ENCODE assay signal across 10 cellular contexts in the genomic region with DNA sequence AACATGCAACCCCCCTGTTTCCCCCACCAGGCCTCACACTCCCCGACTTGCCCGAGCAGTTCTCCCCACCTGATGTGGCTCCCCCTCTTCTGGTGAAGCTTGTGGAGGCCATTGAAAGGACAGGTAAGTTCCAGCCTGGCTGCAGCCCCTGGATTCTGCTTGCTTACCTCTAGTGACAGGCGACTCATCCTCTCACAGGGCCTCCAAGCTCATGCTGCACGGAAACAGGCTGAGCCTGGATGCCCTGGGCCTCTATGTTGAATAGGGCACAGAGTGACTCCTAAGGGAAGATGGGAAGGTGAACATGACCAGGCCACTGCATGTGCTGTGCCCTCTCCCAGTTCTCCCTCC. TPM values are rescaled to one million over a fixed set of nuclear protein-coding genes. Genes with fewer than 3 reads are reported as not detected.
DNase-seq lines count a peak whose midpoint lies in the region; ATAC-seq and TF ChIP-seq lines count a peak whose summit lies in the region.
"Had no signal": no experiment of that assay in that cellular context is flagged by ENCODE, and none has a peak within 500 bp of the region (broad histone marks: within the 10 kb centered on the region; RNA-seq: fewer than 3 reads in every experiment).

No MANE protein-coding gene starts in this region.

- TF ChIP-seq CTCF in fibroblast of mammary gland (conservative IDR thresholded peaks at IDR 0.05; ENCODE audit: control insufficient read depth, insufficient read depth, low read depth, low read length), result no peak

- H3K27ac ChIP-seq in subcutaneous abdominal adipose tissue (ENCODE audit: low read depth, low read length), result peak overlapping the region; percentile 23

- no peaks in the 10 kb centered on the region for H3K27me3 Mint-ChIP-seq in activated CD4-positive, alpha-beta T cell treated with anti-CD3 and anti-CD28 coated beads, Interleukin-2, amount 10 ng/mL, durations not matched to agents 24 days and 14 days
- no peaks in the 10 kb centered on the region for H3K27me3 Mint-ChIP-seq in T-cell

- DNase-seq in activated CD4-positive, alpha-beta T cell treated with anti-CD3 and anti-CD28 coated beads, Interleukin-2, amount 10 ng/mL, durations not matched to agents 24 days and 14 days, result no peak
- no peak for DNase-seq in activated CD4-positive, alpha-beta T cell treated with anti-CD3 and anti-CD28 coated beads for 1 hour
- DNase-seq in T-cell (no peak), fibroblast of mammary gland (ENCODE audit: low read depth) (peak; percentile 7), NCI-H82 treated with DMSO at 0.1 percent for 48 hours (lab: John Stamatoyannopoulos, UW; ENCODE audit: unreplicated experiment) (no peak)
- no peak for DNase-seq in stimulated activated naive CD4-positive, alpha-beta T cell (lab: John Stamatoyannopoulos, UW)
- DNase-seq: foreskin melanocyte, NCI-H526 treated with DMSO at 0.1 percent for 48 hours had no signal

- peaks cover 11% of the 10 kb centered on the region for H3K36me3 Mint-ChIP-seq in activated CD4-positive, alpha-beta T cell treated with anti-CD3 and anti-CD28 coated beads, Interleukin-2, amount 10 ng/mL, durations not matched to agents 24 days and 14 days (ENCODE audit: low read depth)
- H3K36me3 Mint-ChIP-seq in T-cell, result peaks cover 6% of the 10 kb centered on the region

- POLR2A ChIA-PET in T-cell (lab: Charles Lee), result no interaction called here

- H3K27me3 ChIP-seq in subcutaneous abdominal adipose tissue (ENCODE audit: control insufficient read depth in 5 of 5, insufficient read depth in 4 of 5, low read length in 5 of 5), result no peaks in the 10 kb centered on the region

- peaks cover 0 to 23% (median 19%) of the 10 kb centered on the region in 5 donors for H3K36me3 ChIP-seq in subcutaneous abdominal adipose tissue (ENCODE audit: control insufficient read depth in 5 of 5, insufficient read depth in 5 of 5, low read length in 5 of 5)

- H3K9me3 Mint-ChIP-seq in activated CD4-positive, alpha-beta T cell treated with anti-CD3 and anti-CD28 coated beads, Interleukin-2, amount 10 ng/mL, durations not matched to agents 24 days and 14 days, result no peaks in the 10 kb centered on the region
- no peaks in the 10 kb centered on the region for H3K9me3 Mint-ChIP-seq in T-cell

- H3K27ac Mint-ChIP-seq in activated CD4-positive, alpha-beta T cell treated with anti-CD3 and anti-CD28 coated beads, Interleukin-2, amount 10 ng/mL, durations not matched to agents 24 days and 14 days, result peak overlapping the region; percentile 57
- H3K27ac Mint-ChIP-seq in T-cell, result peak overlapping the region; percentile 39 to 81

- peaks cover 6% of the 10 kb centered on the region for H3K4me1 Mint-ChIP-seq in activated CD4-positive, alpha-beta T cell treated with anti-CD3 and anti-CD28 coated beads, Interleukin-2, amount 10 ng/mL, durations not matched to agents 24 days and 14 days
- peaks cover 13 to 17% (median 16%) of the 10 kb centered on the region in 3 donors for H3K4me1 Mint-ChIP-seq in T-cell

- peaks cover 8 to 33% (median 28%) of the 10 kb centered on the region in 5 donors for H3K4me1 ChIP-seq in subcutaneous abdominal adipose tissue (ENCODE audit: control insufficient read depth in 5 of 5, insufficient read depth in 5 of 5, low read length in 5 of 5)

- ATAC-seq in T-cell (replicated peaks in 1 of 4), result no peak
- no peak for ATAC-seq in GM18861 (IDR thresholded peaks at IDR 0.05; ENCODE audit: unreplicated experiment)

- H3K4me3 ChIP-seq in fibroblast of mammary gland (ENCODE audit: control insufficient read depth, low read depth, low read length), result no peak overlapping the region
- peak overlapping the region in 2 of 5 donors; percentile 50 to 55 for H3K4me3 ChIP-seq in subcutaneous abdominal adipose tissue (ENCODE audit: low read depth in 1 of 5, low read length in 5 of 5)

- peak overlapping the region; percentile 68 for H3K4me3 Mint-ChIP-seq in activated CD4-positive, alpha-beta T cell treated with anti-CD3 and anti-CD28 coated beads, Interleukin-2, amount 10 ng/mL, durations not matched to agents 24 days and 14 days
- H3K4me3 Mint-ChIP-seq in T-cell, result peak overlapping the region; percentile 34 to 52 (median 47)

- intact Hi-C loops in activated CD4-positive, alpha-beta T cell treated with anti-CD3 and anti-CD28 coated beads, Interleukin-2, amount 10 ng/mL, durations not matched to agents 24 days and 14 days (cut with micrococcal nuclease), result no loop called here

- peak overlapping the region in 4 of 5 donors; percentile 56 to 76 (median 66) for H3K9ac ChIP-seq in subcutaneous abdominal adipose tissue (ENCODE audit: low read length in 5 of 5)

- H3K9me3 ChIP-seq in subcutaneous abdominal adipose tissue (ENCODE audit: control insufficient read depth in 5 of 5, low read length in 5 of 5), result no peaks in the 10 kb centered on the region

- CTCF ChIA-PET in T-cell (lab: Charles Lee), result interaction anchor here (0.6 to 1.2 kb wide), 5 partner anchors 48 to 1305 kb away, joined by 3 to 9 read pairs (median 6); a partner anchor contains a TSS

RNA-seq across cellular contexts. Expression of a gene that starts 7.5 kb away (rescaled TPM):
- total RNA-seq in activated CD4-positive, alpha-beta T cell treated with anti-CD3 and anti-CD28 coated beads, Interleukin-2, amount 10 ng/mL, durations not matched to agents 24 days and 14 days, result 19.6 and 20.7 TPM in 2 replicates
- total RNA-seq in T-cell, result 10 to 100 TPM; 11.8 to 25.5 (median 17.6) TPM

RNA-seq across cellular contexts. Expression of a gene that starts 13.2 kb away (rescaled TPM):
- 49.4 and 52.7 TPM in 2 replicates for total RNA-seq in activated CD4-positive, alpha-beta T cell treated with anti-CD3 and anti-CD28 coated beads, Interleukin-2, amount 10 ng/mL, durations not matched to agents 24 days and 14 days
- total RNA-seq in T-cell, result 10 to 100 TPM in 1 of 5 donors, 1 to 10 TPM in 4; 3.2 to 11.8 (median 5.1) TPM

RNA-seq across cellular contexts. Expression of a gene that starts 32.6 kb away (rescaled TPM):
- total RNA-seq in activated CD4-positive, alpha-beta T cell treated with anti-CD3 and anti-CD28 coated beads, Interleukin-2, amount 10 ng/mL, durations not matched to agents 24 days and 14 days, result 18.4 and 20.9 TPM in 2 replicates
- 1 to 10 TPM; 3.8 to 8.2 (median 8.1) TPM for total RNA-seq in T-cell

RNA-seq across cellular contexts. Expression of a gene that starts 43.4 kb away (rescaled TPM):
- 9.6 and 10.3 TPM in 2 replicates for total RNA-seq in activated CD4-positive, alpha-beta T cell treated with anti-CD3 and anti-CD28 coated beads, Interleukin-2, amount 10 ng/mL, durations not matched to agents 24 days and 14 days
- total RNA-seq in T-cell, result 1 to 10 TPM; 4.7 to 8.3 (median 5.6) TPM
